8 cellular contexts compared by ENCODE assay signal in genomic region chr9:83957029-83957513, GRCh38. TPM values are rescaled to one million over a fixed set of nuclear protein-coding genes. Genes with fewer than 3 reads are reported as not detected.
DNase-seq lines count a peak whose midpoint lies in the region; ATAC-seq and TF ChIP-seq lines count a peak whose summit lies in the region.

No MANE protein-coding gene starts in this region.

- CTCF ChIA-PET in activated CD4-positive, alpha-beta T cell treated with anti-CD3 and anti-CD28 coated beads, Interleukin-2, amount 10 ng/mL, durations not matched to agents 7 days and 5 days (lab: Charles Lee): interaction anchor here (1.3 kb wide), 2 partner anchors 22 to 23 kb away, joined by 4 read pairs; partner anchors contain the start of genes HNRNPK and RMI1
- CTCF ChIA-PET in WTC11 (lab: Charles Lee): interaction anchor here (1.1 kb wide), 1 partner anchor 36 kb away, joined by 4 read pairs; the partner anchor contains the start of gene KIF27

- H3K27me3 Mint-ChIP-seq in activated CD4-positive, alpha-beta T cell treated with anti-CD3 and anti-CD28 coated beads, Interleukin-2, amount 10 ng/mL, durations not matched to agents 7 days and 5 days: no peaks in the 10 kb centered on the region
- H3K27me3 Mint-ChIP-seq in WTC11 (ENCODE audit: low read depth): peaks cover 25% of the 10 kb centered on the region
- peaks cover 0 to 5% (median 3%) of the 10 kb centered on the region in 3 donors for H3K27me3 Mint-ChIP-seq in immature natural killer cell (ENCODE audit: low read depth in 3 of 3)

- peak overlapping the region; percentile 94 for H3K4me3 Mint-ChIP-seq in activated CD4-positive, alpha-beta T cell treated with anti-CD3 and anti-CD28 coated beads, Interleukin-2, amount 10 ng/mL, durations not matched to agents 7 days and 5 days
- H3K4me3 Mint-ChIP-seq in WTC11: peak overlapping the region; percentile 79
- H3K4me3 Mint-ChIP-seq in immature natural killer cell: peak overlapping the region; percentile 97 to 99 (median 98)

- DNase-seq in activated CD4-positive, alpha-beta T cell treated with anti-CD3 and anti-CD28 coated beads, Interleukin-2, amount 10 ng/mL, durations not matched to agents 7 days and 5 days: no peak
- DNase-seq in activated CD4-positive, alpha-beta T cell treated with anti-CD3 and anti-CD28 coated beads for 1 hour: no peak
- no peak for DNase-seq in WTC11 (ENCODE audit: low spot score)
- DNase-seq in immature natural killer cell: no peak
- peak; percentile 36 for DNase-seq in superior temporal gyrus (ENCODE audit: extremely low spot score)
- no peak for DNase-seq in HuH-7.5 (ENCODE audit: low spot score)
- no peak for DNase-seq in SHP77 (lab: John Stamatoyannopoulos, UW)

- POLR2A ChIA-PET in activated CD4-positive, alpha-beta T cell treated with anti-CD3 and anti-CD28 coated beads, Interleukin-2, amount 10 ng/mL, durations not matched to agents 7 days and 5 days (lab: Charles Lee): interaction anchor here (1.4 kb wide), 1 partner anchor 23 kb away, joined by 3 read pairs; the partner anchor contains the start of gene HNRNPK
- POLR2A ChIA-PET in WTC11 (lab: Charles Lee): interaction anchor here (1.6 kb wide), 1 partner anchor 36 kb away, joined by 4 read pairs; the partner anchor contains the start of gene KIF27

- peak overlapping the region; percentile 94 for H3K27ac Mint-ChIP-seq in activated CD4-positive, alpha-beta T cell treated with anti-CD3 and anti-CD28 coated beads, Interleukin-2, amount 10 ng/mL, durations not matched to agents 7 days and 5 days
- H3K27ac Mint-ChIP-seq in WTC11 (peak overlapping the region; percentile 83; the same call in 1 of the 2 replicates), immature natural killer cell (peak overlapping the region; percentile 82 to 94 (median 89))

- no peak for ATAC-seq in WTC11
- no peak for ATAC-seq in GM18517 (IDR thresholded peaks at IDR 0.05; ENCODE audit: unreplicated experiment)

- TF ChIP-seq CTCF in WTC11 (IDR thresholded peaks at IDR 0.05): no peak

- no peaks in the 10 kb centered on the region for H3K9me3 Mint-ChIP-seq in activated CD4-positive, alpha-beta T cell treated with anti-CD3 and anti-CD28 coated beads, Interleukin-2, amount 10 ng/mL, durations not matched to agents 7 days and 5 days
- H3K9me3 Mint-ChIP-seq in WTC11: no peaks in the 10 kb centered on the region
- no peaks in the 10 kb centered on the region for H3K9me3 Mint-ChIP-seq in immature natural killer cell

- peaks cover 28% of the 10 kb centered on the region for H3K4me1 Mint-ChIP-seq in activated CD4-positive, alpha-beta T cell treated with anti-CD3 and anti-CD28 coated beads, Interleukin-2, amount 10 ng/mL, durations not matched to agents 7 days and 5 days
- H3K4me1 Mint-ChIP-seq in WTC11: peaks cover 14% of the 10 kb centered on the region
- peaks cover 23% of the 10 kb centered on the region in 2 donors for H3K4me1 Mint-ChIP-seq in immature natural killer cell

- peaks cover 14% of the 10 kb centered on the region for H3K36me3 Mint-ChIP-seq in activated CD4-positive, alpha-beta T cell treated with anti-CD3 and anti-CD28 coated beads, Interleukin-2, amount 10 ng/mL, durations not matched to agents 7 days and 5 days (ENCODE audit: low read depth)
- H3K36me3 Mint-ChIP-seq in WTC11 (0 out of 2 replicates have a peak, but pooled peaks cover 2% of the 10 kb centered on the region), immature natural killer cell (no peaks in the 10 kb centered on the region)

TF ChIP-seq in WTC11, 78 proteins besides CTCF, POLR2A, EP300 and RAD21 (continues in another document):
- TF ChIP-seq NR1H2 (CRISPR knock-in tag; IDR thresholded peaks at IDR 0.05): no peak
- TF ChIP-seq ZNF416 (CRISPR knock-in tag; IDR thresholded peaks at IDR 0.05): no peak
- no peak for TF ChIP-seq FOXP1 (CRISPR knock-in tag; IDR thresholded peaks at IDR 0.05; ENCODE audit: borderline replicate concordance)
- TF ChIP-seq ZNF263 (CRISPR knock-in tag; IDR thresholded peaks at IDR 0.05; ENCODE audit: low read depth): no peak
- no peak for TF ChIP-seq USF2 (CRISPR knock-in tag; IDR thresholded peaks at IDR 0.05)
- TF ChIP-seq ERG (CRISPR knock-in tag; IDR thresholded peaks at IDR 0.05): no peak
- TF ChIP-seq FOXP4 (CRISPR knock-in tag; IDR thresholded peaks at IDR 0.05): no peak
- TF ChIP-seq ZNF425 (CRISPR knock-in tag; conservative IDR thresholded peaks at IDR 0.05): no peak
- TF ChIP-seq ATF2 (CRISPR knock-in tag; IDR thresholded peaks at IDR 0.05; ENCODE audit: borderline replicate concordance, low read depth): no peak

RNA-seq across cellular contexts. Expression of gene HNRNPK, which starts 22.9 kb away (rescaled TPM):
- total RNA-seq in activated CD4-positive, alpha-beta T cell treated with anti-CD3 and anti-CD28 coated beads, Interleukin-2, amount 10 ng/mL, durations not matched to agents 7 days and 5 days: 100 to 1,000 TPM; 671 to 848 TPM
- 634 to 723 TPM (median 640 TPM) in 3 replicates for total RNA-seq in WTC11 (2021)
- polyA plus RNA-seq in immature natural killer cell: 1,000 to 10,000 TPM in 1 of 3 donors, 100 to 1,000 TPM in 2; 752 to 1,158 (median 931) TPM

RNA-seq across cellular contexts. Expression of gene RMI1, which starts 23.5 kb away (rescaled TPM):
- total RNA-seq in activated CD4-positive, alpha-beta T cell treated with anti-CD3 and anti-CD28 coated beads, Interleukin-2, amount 10 ng/mL, durations not matched to agents 7 days and 5 days: 10 to 100 TPM; 21.2 to 27.8 TPM
- 23.9 to 26.7 TPM (median 25.8 TPM) in 3 replicates for total RNA-seq in WTC11 (2021)
- 1 to 10 TPM; 4.5 to 7.4 (median 4.9) TPM for polyA plus RNA-seq in immature natural killer cell

RNA-seq across cellular contexts. Expression of gene KIF27, which starts 35.8 kb away (rescaled TPM):
- total RNA-seq in activated CD4-positive, alpha-beta T cell treated with anti-CD3 and anti-CD28 coated beads, Interleukin-2, amount 10 ng/mL, durations not matched to agents 7 days and 5 days: 1 to 10 TPM; 3.2 to 3.8 TPM
- 3.9 to 5.7 TPM (median 5.4 TPM) in 3 replicates for total RNA-seq in WTC11 (2021)
- 1 to 10 TPM; 1.5 to 1.8 (median 1.8) TPM for polyA plus RNA-seq in immature natural killer cell
